17 cellular contexts compared by ENCODE assay signal in the genomic region with DNA sequence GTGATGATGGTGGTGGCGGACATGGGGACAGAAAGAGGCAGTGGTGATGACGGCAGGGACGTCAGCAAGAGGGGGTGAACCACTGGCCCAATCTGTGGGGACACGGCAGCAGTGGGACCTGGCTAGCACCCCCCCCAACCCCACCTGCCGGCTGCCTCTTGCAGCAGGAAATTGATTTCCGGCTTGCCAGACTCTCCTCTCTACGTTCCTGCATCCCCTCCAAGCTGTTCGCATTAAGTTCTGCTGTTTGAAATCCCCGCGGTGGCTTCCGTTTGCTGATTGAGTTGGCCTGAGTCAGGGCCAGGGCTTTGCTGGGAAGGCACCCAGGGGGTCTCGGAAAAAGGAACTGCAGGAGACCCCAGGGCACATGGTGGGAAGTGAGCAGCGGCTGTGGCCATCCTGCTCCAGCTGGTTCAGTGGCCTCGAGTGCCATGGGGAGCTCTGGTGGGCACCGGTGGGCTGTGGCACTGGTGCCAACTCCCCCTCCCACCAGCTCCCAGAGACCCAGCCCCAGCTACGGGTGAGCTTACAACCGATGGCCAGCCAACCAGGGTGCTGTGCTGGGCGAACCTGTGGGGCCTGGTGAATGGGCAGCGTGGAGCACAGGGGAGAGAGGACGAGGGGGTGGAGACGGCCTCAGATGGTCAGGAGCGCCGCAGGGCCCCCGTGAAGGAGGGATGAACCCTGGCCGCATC. TPM values are rescaled to one million over a fixed set of nuclear protein-coding genes. Genes with fewer than 3 reads are reported as not detected.
DNase-seq lines count a peak whose midpoint lies in the region; ATAC-seq, FAIRE-seq and TF ChIP-seq lines count a peak whose summit lies in the region.
"Had no signal": no experiment of that assay in that cellular context is flagged by ENCODE, and none has a peak within 500 bp of the region (broad histone marks: within the 10 kb centered on the region; RNA-seq: fewer than 3 reads in every experiment).

No MANE protein-coding gene starts in this region.

- intact Hi-C loops in K562 (cut with micrococcal nuclease), result no loop called here
- intact Hi-C loops in upper lobe of right lung (cut with DNase I), result no loop called here

- TF ChIP-seq RAD21 in K562 (CRISPR knock-in tag; conservative IDR thresholded peaks at IDR 0.05 in 1 of 2, IDR thresholded peaks at IDR 0.05 in 1 of 2), result no peak

- peak in 4 of 6 experiments; percentile 17 to 37 (median 20) for DNase-seq in stimulated activated naive CD4-positive, alpha-beta T cell (lab: John Stamatoyannopoulos, UW)
- no peak for DNase-seq in stimulated activated naive CD4-positive, alpha-beta T cell treated with Interleukin-2 at 50 U/mL for 16 hours (lab: John Stamatoyannopoulos, UW)
- DNase-seq in K562 (ENCODE audit: extremely low read depth in 1 of 4, low spot score in 3 of 4) (no peak), memory B cell (ENCODE audit: low spot score in 2 of 2) (peak in 1 of 2 donors; percentile 25), upper lobe of right lung (no peak)
- DNase-seq: HCEC 1CT; head of caudate nucleus; NCI-H2171 treated with DMSO at 0.1 percent for 48 hours; RPMI8226; stimulated activated CD4-positive, alpha-beta T cell treated with anti-CD3 and anti-CD28 coated beads, Interleukin-4, amount 100 ng/mL, for 1 hour had no signal

- ATAC-seq in K562, result no peak
- ATAC-seq in memory B cell (ENCODE audit: low read depth), result no peak
- ATAC-seq in upper lobe of right lung, result no peak
- ATAC-seq in GM18511 (IDR thresholded peaks at IDR 0.05; ENCODE audit: unreplicated experiment), result no peak
- no peak for ATAC-seq in HG03439 (IDR thresholded peaks at IDR 0.05; ENCODE audit: unreplicated experiment)
- no peak for ATAC-seq in HG03521 (IDR thresholded peaks at IDR 0.05; ENCODE audit: unreplicated experiment)
- ATAC-seq: activated T-helper 17 cell treated with anti-CD3 and anti-CD28 coated beads, Interleukin-2, amount 50 U/mL, for 72 hours had no signal

- TF ChIP-seq CTCF in K562 (IDR thresholded peaks at IDR 0.05 in 2 of 3, conservative IDR thresholded peaks at IDR 0.05 in 1 of 3; ENCODE audit: insufficient read depth in 2 of 3, low read depth in 1 of 3, low read length in 3 of 3), result no peak
- no peak for TF ChIP-seq CTCF in upper lobe of right lung (IDR thresholded peaks at IDR 0.05)

- CTCF ChIA-PET in K562 (lab: Yijun Ruan, JAX; ENCODE audit: low intra/inter-chr PET ratio), result no interaction called here

- H3K9me3 Mint-ChIP-seq in memory B cell, result no peaks in the 10 kb centered on the region
- H3K9me3 Mint-ChIP-seq: activated T-helper 17 cell treated with anti-CD3 and anti-CD28 coated beads, Interleukin-2, amount 50 U/mL, for 72 hours; dendritic cell treated with granulocyte-macrophage colony-stimulating factor and Interleukin-4, amounts not matched to agents 40 ng/mL and 50 ng/mL, for 4 days had no signal

- no peak for TF ChIP-seq EP300 in K562 (IDR thresholded peaks at IDR 0.05; ENCODE audit: low read length)

- H3K9me3 ChIP-seq in K562 (replicated peaks; ENCODE audit: control insufficient read depth, insufficient read depth, low read depth, low read length), result no peaks in the 10 kb centered on the region
- H3K9me3 ChIP-seq in upper lobe of right lung, result no peaks in the 10 kb centered on the region
- H3K9me3 ChIP-seq: neutrophil had no signal

- in situ Hi-C loops in K562 (cut with MboI), result no loop called here

- POLR2A ChIA-PET in K562 (lab: Yijun Ruan, JAX), result interaction anchor here (0.8 to 1.5 kb wide), 2 partner anchors 13 to 146 kb away, joined by 3 to 5 read pairs; no protein-coding TSS in a partner anchor

- 6% methylated on average over 20 of the region's 25 CpGs for WGBS in K562 (ENCODE audit: insufficient coverage, low coverage, missing lambda C conversion rate)

- peaks cover 20% of the 10 kb centered on the region for H3K4me1 Mint-ChIP-seq in memory B cell

- H3K9ac ChIP-seq in K562 (ENCODE audit: insufficient read depth in 1 of 2, low read depth in 2 of 2, low read length in 2 of 2), result no peak overlapping the region; a peak in 1 of 4 replicates

- H3K27ac ChIP-seq in K562 (ENCODE audit: extremely low read depth, low read depth, low read length) (no peak overlapping the region), upper lobe of right lung (peak overlapping the region; percentile 58)
- H3K27ac ChIP-seq: C4-2B, neutrophil had no signal

- no peaks in the 10 kb centered on the region for H3K36me3 Mint-ChIP-seq in memory B cell

- H3K27ac Mint-ChIP-seq in memory B cell, result peak overlapping the region; percentile 28
- H3K27ac Mint-ChIP-seq: activated T-helper 17 cell treated with anti-CD3 and anti-CD28 coated beads, Interleukin-2, amount 50 U/mL, for 72 hours; dendritic cell treated with granulocyte-macrophage colony-stimulating factor and Interleukin-4, amounts not matched to agents 40 ng/mL and 50 ng/mL, for 4 days had no signal

- H4K20me1 ChIP-seq in K562 (replicated peaks; ENCODE audit: control insufficient read depth, insufficient read depth, low read length), result no peaks in the 10 kb centered on the region

- BruUV-seq in K562 (replicated peaks; lab: Mats Ljungman, UMichigan), result no TSS peak

- H3K79me2 ChIP-seq in K562 (ENCODE audit: control insufficient read depth, insufficient read depth, low read length), result no peaks in the 10 kb centered on the region

- H3K9me1 ChIP-seq in K562 (ENCODE audit: control insufficient read depth, insufficient read depth, low read length), result no peaks in the 10 kb centered on the region

- H3K4me1 ChIP-seq in K562 (replicated peaks in 1 of 2; ENCODE audit: control insufficient read depth in 2 of 2, insufficient read depth in 2 of 2, low read length in 2 of 2) (peaks cover 6 to 72% of the 10 kb centered on the region in 2 experiments; a peak in 3 of 5 replicates), upper lobe of right lung (peaks cover 59% of the 10 kb centered on the region)

- H3K4me2 ChIP-seq in K562 (ENCODE audit: insufficient read depth, low read length), result no peak overlapping the region

- FAIRE-seq in K562 (lab: Jason Lieb, UNC), result no peak

- TF ChIP-seq POLR2A in K562 (conservative IDR thresholded peaks at IDR 0.05), result no peak

- no peaks in the 10 kb centered on the region for H3K36me3 ChIP-seq in K562 (ENCODE audit: control insufficient read depth, insufficient read depth, low read length)
- H3K36me3 ChIP-seq in upper lobe of right lung, result no peaks in the 10 kb centered on the region
- H3K36me3 ChIP-seq: neutrophil had no signal

- H3K4me3 ChIP-seq in K562, result no peak overlapping the region
- H3K4me3 ChIP-seq in upper lobe of right lung, result no peak overlapping the region

- H3K27me3 Mint-ChIP-seq in memory B cell, result peaks cover 29% of the 10 kb centered on the region

- no peak overlapping the region for H2AFZ ChIP-seq in K562 (ENCODE audit: low read depth, low read length)

- peaks cover 0 to 7% of the 10 kb centered on the region in 2 experiments; a peak in 1 of 5 replicates for H3K27me3 ChIP-seq in K562 (ENCODE audit: control insufficient read depth in 2 of 2, insufficient read depth in 2 of 2, low read length in 2 of 2)
- peaks cover 68% of the 10 kb centered on the region for H3K27me3 ChIP-seq in upper lobe of right lung

- peak overlapping the region; percentile 47 for H3K4me3 Mint-ChIP-seq in memory B cell
- H3K4me3 Mint-ChIP-seq: activated T-helper 17 cell treated with anti-CD3 and anti-CD28 coated beads, Interleukin-2, amount 50 U/mL, for 72 hours had no signal

RNA-seq across cellular contexts. Expression of gene NUDT14, which starts 14.6 kb away (rescaled TPM):
- 7.5 and 26.6 TPM in 2 replicates for total RNA-seq in K562 (2011; cell fraction: chromatin; rRNA removed; ENCODE audit: low replicate concordance)
- 23.2 and 26.8 TPM in 2 replicates for total RNA-seq in K562 (2011; cell fraction: nucleolus; rRNA removed)
- 10.1 and 13.7 TPM in 2 replicates for total RNA-seq in K562 (2011; cell fraction: nucleoplasm; rRNA removed)
- total RNA-seq in K562 (2014; rRNA removed) (12.3 and 13.2 TPM in 2 replicates), K562 (2014; rRNA removed; fragmentation: Illumina TruSeq; extraction: Trizol) (1.7 and 2.1 TPM in 2 replicates), K562 (2015; rRNA removed; fragmentation: Illumina TruSeq; extraction: Trizol) (11.7 and 11.9 TPM in 2 replicates), K562 (2021) (15.7 and 16.3 TPM in 2 replicates), upper lobe of right lung (59.1 TPM)
- polyA plus RNA-seq in K562 (2011; rRNA removed) (8.3 and 10.6 TPM in 2 replicates), K562 (2014; fragmentation: Illumina TruSeq; extraction: Trizol) (3.1 and 6.4 TPM in 2 replicates), K562 (2014; fragmentation: Nextera tagmentation; extraction: Ambion mirVana) (under 1 TPM; 0.14 to 0.85 TPM), K562 (2014; rRNA removed) (8.2 and 14.5 TPM in 2 replicates)
- 10.6 and 23.4 TPM in 2 replicates for polyA plus RNA-seq in K562 (2011; cell fraction: cytosol; rRNA removed)
- polyA plus RNA-seq in K562 (2011; cell fraction: nucleus; rRNA removed), result 16.5 and 26.6 TPM in 2 replicates
- polyA plus RNA-seq in K562 (2012), result 20.4 and 28.6 TPM in 2 replicates
- 1.1 and 2.3 TPM in 2 replicates for polyA minus RNA-seq in K562 (2011; rRNA and poly(A)+ RNA removed)
- polyA minus RNA-seq in K562 (2011; cell fraction: cytosol; rRNA and poly(A)+ RNA removed), result 3.7 and 9.5 TPM in 2 replicates
- polyA minus RNA-seq in K562 (2011; cell fraction: nucleus; rRNA and poly(A)+ RNA removed), result 2.7 and 3.6 TPM in 2 replicates

RNA-seq across cellular contexts. Expression of gene JAG2, which starts 27.1 kb away (rescaled TPM):
- 61.3 and 185 TPM in 2 replicates for total RNA-seq in K562 (2011; cell fraction: chromatin; rRNA removed; ENCODE audit: low replicate concordance)
- 142 and 150 TPM in 2 replicates for total RNA-seq in K562 (2011; cell fraction: nucleolus; rRNA removed)
- total RNA-seq in K562 (2011; cell fraction: nucleoplasm; rRNA removed), result 67.6 and 76.6 TPM in 2 replicates
- total RNA-seq in K562 (2014; rRNA removed), result 20.1 and 22.8 TPM in 2 replicates
- total RNA-seq in K562 (2014; rRNA removed; fragmentation: Illumina TruSeq; extraction: Trizol), result 2.4 and 3.3 TPM in 2 replicates
- total RNA-seq in K562 (2015; rRNA removed; fragmentation: Illumina TruSeq; extraction: Trizol), result 10.5 and 10.7 TPM in 2 replicates
- 43.4 and 48.4 TPM in 2 replicates for total RNA-seq in K562 (2021)
- 8.6 and 12.1 TPM in 2 replicates for polyA plus RNA-seq in K562 (2011; rRNA removed)
- polyA plus RNA-seq in K562 (2011; cell fraction: cytosol; rRNA removed), result 10.2 and 16.7 TPM in 2 replicates
- polyA plus RNA-seq in K562 (2011; cell fraction: nucleus; rRNA removed), result 134 and 193 TPM in 2 replicates
- 20.4 and 32.1 TPM in 2 replicates for polyA plus RNA-seq in K562 (2012)
- 6.6 and 16.7 TPM in 2 replicates for polyA plus RNA-seq in K562 (2014; fragmentation: Illumina TruSeq; extraction: Trizol)
- polyA plus RNA-seq in K562 (2014; fragmentation: Nextera tagmentation; extraction: Ambion mirVana), result under 1 TPM; 0.25 to 0.50 TPM
- polyA plus RNA-seq in K562 (2014; rRNA removed), result 24.5 and 38.0 TPM in 2 replicates
- 8.1 and 12.6 TPM in 2 replicates for polyA minus RNA-seq in K562 (2011; rRNA and poly(A)+ RNA removed)
- 17.8 and 19.8 TPM in 2 replicates for polyA minus RNA-seq in K562 (2011; cell fraction: cytosol; rRNA and poly(A)+ RNA removed)
- 39.4 and 47.9 TPM in 2 replicates for polyA minus RNA-seq in K562 (2011; cell fraction: nucleus; rRNA and poly(A)+ RNA removed)
- total RNA-seq in upper lobe of right lung, result 31.2 TPM

RNA-seq across cellular contexts. Expression of gene BTBD6, which starts 52.7 kb away (rescaled TPM):
- total RNA-seq in K562 (2011; cell fraction: chromatin; rRNA removed; ENCODE audit: low replicate concordance), result not detected in 2 replicates
- total RNA-seq in K562 (2011; cell fraction: nucleolus; rRNA removed), result not detected in 2 replicates
- not detected in 2 replicates for total RNA-seq in K562 (2011; cell fraction: nucleoplasm; rRNA removed)
- total RNA-seq in K562 (2014; rRNA removed) (not detected in 2 replicates), K562 (2014; rRNA removed; fragmentation: Illumina TruSeq; extraction: Trizol) (not detected in 2 replicates), K562 (2015; rRNA removed; fragmentation: Illumina TruSeq; extraction: Trizol) (not detected in 2 replicates), K562 (2021) (0.16 TPM in 1 of 2 replicates, not detected in the other), upper lobe of right lung (51.3 TPM)
- polyA plus RNA-seq in K562 (2011; rRNA removed) (not detected in 2 replicates), K562 (2014; fragmentation: Illumina TruSeq; extraction: Trizol) (not detected in 2 replicates), K562 (2014; fragmentation: Nextera tagmentation; extraction: Ambion mirVana) (not detected), K562 (2014; rRNA removed) (not detected in 2 replicates)
- not detected in 2 replicates for polyA plus RNA-seq in K562 (2011; cell fraction: cytosol; rRNA removed)
- not detected in 2 replicates for polyA plus RNA-seq in K562 (2011; cell fraction: nucleus; rRNA removed)
- polyA plus RNA-seq in K562 (2012), result 0.08 TPM in 1 of 2 replicates, not detected in the other
- not detected in 2 replicates for polyA minus RNA-seq in K562 (2011; rRNA and poly(A)+ RNA removed)
- 0.38 TPM in 1 of 2 replicates, not detected in the other for polyA minus RNA-seq in K562 (2011; cell fraction: cytosol; rRNA and poly(A)+ RNA removed)
- not detected in 2 replicates for polyA minus RNA-seq in K562 (2011; cell fraction: nucleus; rRNA and poly(A)+ RNA removed)

Comparison
In these comparisons a context has a peak if more than half of its experiments do, and no peak if none do; other contexts are left out.
1. DNase-seq: peak in stimulated activated naive CD4-positive, alpha-beta T cell (4 of 6); none in stimulated activated naive CD4-positive, alpha-beta T cell treated with Interleukin-2 at 50 U/mL for 16 hours (single experiment), K562 (0 of 4) and upper lobe of right lung (single experiment).
2. RNA of gene BTBD6, which starts 52.7 kb away (total RNA-seq): 51.3 TPM in upper lobe of right lung (single experiment); 0.16 TPM in K562; every median in the first group is over 10 times any median in the second.